10 cellular contexts compared by ENCODE assay signal in genomic region chr4:47915378-47915777, GRCh38. TPM values are rescaled to one million over a fixed set of nuclear protein-coding genes. Genes with fewer than 3 reads are reported as not detected.
A peak's percentile ranks its signal among the peaks of the same experiment; 100 is the strongest.
DNase-seq lines count a peak whose midpoint lies in the region; ATAC-seq and TF ChIP-seq lines count a peak whose summit lies in the region.
"Had no signal": no experiment of that assay in that cellular context is flagged by ENCODE, and none has a peak within 500 bp of the region (broad histone marks: within the 10 kb centered on the region; RNA-seq: fewer than 3 reads in every experiment).

No MANE protein-coding gene starts in this region.

- H3K9ac ChIP-seq in HUES6 (ENCODE audit: low read length), result no peak overlapping the region

- H3K27me3 Mint-ChIP-seq in CD4-positive, alpha-beta T cell, result no peaks in the 10 kb centered on the region
- peaks cover 3% of the 10 kb centered on the region for H3K27me3 Mint-ChIP-seq in activated naive CD8-positive, alpha-beta T cell treated with anti-CD3 and anti-CD28 coated beads, Interleukin-2, amount 10 ng/mL, durations not matched to agents 7 days and 5 days
- peaks cover 8 to 10% of the 10 kb centered on the region in 2 donors for H3K27me3 Mint-ChIP-seq in natural killer cell (ENCODE audit: low read depth in 2 of 2)

- ATAC-seq in CD4-positive, alpha-beta T cell (ENCODE audit: poor library complexity), result no peak
- no peak for ATAC-seq in activated naive CD8-positive, alpha-beta T cell treated with anti-CD3 and anti-CD28 coated beads, Interleukin-2, amount 10 ng/mL, durations not matched to agents 7 days and 5 days (ENCODE audit: low read depth)
- ATAC-seq in natural killer cell (no peak), HG03175 (IDR thresholded peaks at IDR 0.05; ENCODE audit: unreplicated experiment) (no peak)

- no peak overlapping the region for H3K27ac ChIP-seq in CD4-positive, alpha-beta T cell (ENCODE audit: low read depth, low read length)
- no peak overlapping the region for H3K27ac ChIP-seq in HUES6 (ENCODE audit: low read depth, low read length)

- peak overlapping the region; percentile 90 for H3K4me3 ChIP-seq in HUES6 (ENCODE audit: low read depth, low read length)

- H3K27ac Mint-ChIP-seq in CD4-positive, alpha-beta T cell, result peak overlapping the region; percentile 95
- no peak overlapping the region for H3K27ac Mint-ChIP-seq in activated naive CD8-positive, alpha-beta T cell treated with anti-CD3 and anti-CD28 coated beads, Interleukin-2, amount 10 ng/mL, durations not matched to agents 7 days and 5 days
- H3K27ac Mint-ChIP-seq in natural killer cell, result no peak overlapping the region

- H3K4me1 ChIP-seq in HUES6 (ENCODE audit: control insufficient read depth, insufficient read depth, low read length), result peaks cover 4% of the 10 kb centered on the region; the same call in 1 of the 2 replicates

- H3K9me3 ChIP-seq in CD4-positive, alpha-beta T cell (ENCODE audit: control insufficient read depth, low read length), result no peaks in the 10 kb centered on the region
- H3K9me3 ChIP-seq in HUES6 (ENCODE audit: control insufficient read depth, insufficient read depth, low read depth, low read length), result no peaks in the 10 kb centered on the region
- H3K9me3 ChIP-seq: sigmoid colon had no signal

- H3K9me3 Mint-ChIP-seq in CD4-positive, alpha-beta T cell, result no peaks in the 10 kb centered on the region
- H3K9me3 Mint-ChIP-seq in activated naive CD8-positive, alpha-beta T cell treated with anti-CD3 and anti-CD28 coated beads, Interleukin-2, amount 10 ng/mL, durations not matched to agents 7 days and 5 days, result peaks cover 1% of the 10 kb centered on the region
- H3K9me3 Mint-ChIP-seq in natural killer cell, result no peaks in the 10 kb centered on the region

- intact Hi-C loops in CD4-positive, alpha-beta T cell (cut with DNase I, micrococcal nuclease), result loop anchor here (2.0 to 10.0 kb wide), 6 partner anchors 102 to 919 kb away; partner anchors contain the start of genes OCIAD1 (in 2 of the 2), CNGA1 (in 1 of the 2), COMMD8 (in 1 of the 2) and NIPAL1 (in 1 of the 2)
- intact Hi-C loops in natural killer cell (cut with micrococcal nuclease), result loop anchor here (2.0 to 10.0 kb wide), 2 partner anchors 219 to 427 kb away; partner anchors contain the start of gene TXK

- no peaks in the 10 kb centered on the region for H3K27me3 ChIP-seq in CD4-positive, alpha-beta T cell (ENCODE audit: control insufficient read depth, insufficient read depth, low read length)
- H3K27me3 ChIP-seq in HUES6 (ENCODE audit: control insufficient read depth, insufficient read depth, low read length), result no peaks in the 10 kb centered on the region
- H3K27me3 ChIP-seq: sigmoid colon had no signal

- H3K36me3 Mint-ChIP-seq in CD4-positive, alpha-beta T cell (ENCODE audit: low read depth), result peaks cover 24% of the 10 kb centered on the region
- H3K36me3 Mint-ChIP-seq in activated naive CD8-positive, alpha-beta T cell treated with anti-CD3 and anti-CD28 coated beads, Interleukin-2, amount 10 ng/mL, durations not matched to agents 7 days and 5 days, result peaks cover 8% of the 10 kb centered on the region
- H3K36me3 Mint-ChIP-seq in natural killer cell, result no peaks in the 10 kb centered on the region

- no peak for DNase-seq in CD4-positive, alpha-beta T cell
- no peak for DNase-seq in activated naive CD8-positive, alpha-beta T cell treated with anti-CD3 and anti-CD28 coated beads, Interleukin-2, amount 10 ng/mL, durations not matched to agents 7 days and 5 days
- DNase-seq in natural killer cell, result no peak
- DNase-seq in NCI-H526 treated with DMSO at 0.1 percent for 48 hours (lab: John Stamatoyannopoulos, UW), result no peak
- no peak for DNase-seq in C1 segment of cervical spinal cord (lab: John Stamatoyannopoulos, UW)
- no peak for DNase-seq in ecto neural progenitor cell (ENCODE audit: low spot score)
- DNase-seq: DMS53, sigmoid colon had no signal

- TF ChIP-seq CTCF in CD4-positive, alpha-beta T cell (IDR thresholded peaks at IDR 0.05), result no peak
- no peak for TF ChIP-seq CTCF in natural killer cell (IDR thresholded peaks at IDR 0.05)

- peak overlapping the region; percentile 96 for H3K4me3 Mint-ChIP-seq in CD4-positive, alpha-beta T cell
- H3K4me3 Mint-ChIP-seq in activated naive CD8-positive, alpha-beta T cell treated with anti-CD3 and anti-CD28 coated beads, Interleukin-2, amount 10 ng/mL, durations not matched to agents 7 days and 5 days, result peak overlapping the region; percentile 92
- peak overlapping the region; percentile 97 for H3K4me3 Mint-ChIP-seq in natural killer cell

- peaks cover 17% of the 10 kb centered on the region for H3K36me3 ChIP-seq in HUES6 (ENCODE audit: control insufficient read depth, insufficient read depth, low read length)

- H3K4me1 Mint-ChIP-seq in CD4-positive, alpha-beta T cell (ENCODE audit: low read depth), result peaks cover 42% of the 10 kb centered on the region
- H3K4me1 Mint-ChIP-seq in activated naive CD8-positive, alpha-beta T cell treated with anti-CD3 and anti-CD28 coated beads, Interleukin-2, amount 10 ng/mL, durations not matched to agents 7 days and 5 days, result peaks cover 16% of the 10 kb centered on the region
- peaks cover 23 to 26% of the 10 kb centered on the region in 2 donors for H3K4me1 Mint-ChIP-seq in natural killer cell

- CTCF ChIA-PET in CD4-positive, alpha-beta T cell (lab: Charles Lee), result no interaction called here

- POLR2A ChIA-PET in CD4-positive, alpha-beta T cell (lab: Charles Lee), result interaction anchor here (0.9 to 1.1 kb wide), 4 partner anchors 10 to 452 kb away, joined by 4 to 7 read pairs (median 5); partner anchors contain the start of genes COMMD8 and SLAIN2
- POLR2A ChIA-PET in activated naive CD8-positive, alpha-beta T cell treated with anti-CD3 and anti-CD28 coated beads, Interleukin-2, amount 10 ng/mL, durations not matched to agents 7 days and 5 days (lab: Charles Lee), result interaction anchor here (1.0 kb wide), 1 partner anchor 224 kb away, joined by 5 read pairs; no protein-coding TSS in a partner anchor

RNA-seq across cellular contexts. Expression of gene NFXL1, which starts 1.0 kb away (rescaled TPM):
- total RNA-seq in CD4-positive, alpha-beta T cell, result 1 to 10 TPM; 9.0 to 9.9 TPM
- 10 to 100 TPM; 10.3 TPM for total RNA-seq in activated naive CD8-positive, alpha-beta T cell treated with anti-CD3 and anti-CD28 coated beads, Interleukin-2, amount 10 ng/mL, durations not matched to agents 7 days and 5 days
- total RNA-seq in natural killer cell, result 10 to 100 TPM in 1 of 3 donors, 1 to 10 TPM in 2; 6.5 to 11.4 (median 9.9) TPM
